In genomic region chr3:122365073-122365472, GRCh38 we compare ENCODE assay signal across 15 cellular contexts. TPM values are rescaled to one million over a fixed set of nuclear protein-coding genes. Genes with fewer than 3 reads are reported as not detected.
DNase-seq lines count a peak whose midpoint lies in the region; ATAC-seq and TF ChIP-seq lines count a peak whose summit lies in the region.
"Had no signal": no experiment of that assay in that cellular context is flagged by ENCODE, and none has a peak within 500 bp of the region (broad histone marks: within the 10 kb centered on the region; RNA-seq: fewer than 3 reads in every experiment).

No MANE protein-coding gene starts in this region.

- DNase-seq in NCI-H146 (lab: John Stamatoyannopoulos, UW) (no peak), breast epithelium (ENCODE audit: low spot score in 2 of 2) (no peak), pons (ENCODE audit: low spot score) (no peak)
- DNase-seq in activated naive CD4-positive, alpha-beta T cell treated with Interleukin-2 at 50 U/mL for 16 hours: no peak
- DNase-seq: C1 segment of cervical spinal cord; H9; NCI-H446; stimulated activated CD4-positive, alpha-beta T cell treated with anti-CD3 and anti-CD28 coated beads, Interleukin-15, amount 100 ng/mL, for 24 hours had no signal

- intact Hi-C loops in breast epithelium (cut with DNase I; ENCODE audit: low total_unique reads): no loop called here

- H3K4me3 ChIP-seq in duodenal mucosa (ENCODE audit: low read depth in 1 of 2, low read length in 2 of 2) (no peak overlapping the region), breast epithelium (no peak overlapping the region)

- ATAC-seq in GM18505 (IDR thresholded peaks at IDR 0.05; ENCODE audit: unreplicated experiment) (peak; percentile 42), GM19395 (IDR thresholded peaks at IDR 0.05; ENCODE audit: unreplicated experiment) (peak; percentile 50), HG03432 (IDR thresholded peaks at IDR 0.05; ENCODE audit: unreplicated experiment) (peak; percentile 42)

- H3K4me1 ChIP-seq in duodenal mucosa (ENCODE audit: control insufficient read depth in 1 of 2, insufficient read depth in 2 of 2, low read length in 2 of 2) (peaks cover 23 to 36% of the 10 kb centered on the region in 2 donors), breast epithelium (no peaks in the 10 kb centered on the region)

- no peaks in the 10 kb centered on the region for H3K27me3 ChIP-seq in duodenal mucosa (ENCODE audit: control insufficient read depth in 1 of 2, insufficient read depth in 2 of 2, low read length in 2 of 2)
- H3K27me3 ChIP-seq in breast epithelium: no peaks in the 10 kb centered on the region

- TF ChIP-seq POLR2A in GM18505 (IDR thresholded peaks at IDR 0.05; ENCODE audit: borderline replicate concordance, extremely low read depth, insufficient read depth, insufficient read length) (no peak), breast epithelium (IDR thresholded peaks at IDR 0.05) (no peak)

- H3K9me3 ChIP-seq in duodenal mucosa (ENCODE audit: control insufficient read depth in 1 of 2, low read length in 2 of 2) (no peaks in the 10 kb centered on the region), breast epithelium (no peaks in the 10 kb centered on the region)

- no peak overlapping the region for H3K9ac ChIP-seq in duodenal mucosa (ENCODE audit: low read depth in 1 of 2, low read length in 2 of 2)

- H3K27ac ChIP-seq in duodenal mucosa (ENCODE audit: low read depth, low read length): peak overlapping the region; percentile 5
- peak overlapping the region in 1 of 2 donors; percentile 21 for H3K27ac ChIP-seq in breast epithelium
- H3K27ac ChIP-seq: HL-60, RWPE1 had no signal

- peaks cover 7 to 8% of the 10 kb centered on the region in 2 donors for H3K36me3 ChIP-seq in duodenal mucosa (ENCODE audit: control insufficient read depth in 1 of 2, insufficient read depth in 2 of 2, low read length in 2 of 2)
- no peaks in the 10 kb centered on the region for H3K36me3 ChIP-seq in breast epithelium

- TF ChIP-seq CTCF in breast epithelium (IDR thresholded peaks at IDR 0.05): no peak

RNA-seq across cellular contexts. Expression of gene MIX23, which starts 18.0 kb away (rescaled TPM):
- total RNA-seq in breast epithelium: 10 to 100 TPM; 10.8 to 20.3 (median 15.0) TPM

RNA-seq across cellular contexts. Expression of gene FAM162A, which starts 18.9 kb away (rescaled TPM):
- 10 to 100 TPM; 19.3 to 27.2 (median 26.5) TPM for total RNA-seq in breast epithelium

RNA-seq across cellular contexts. Expression of gene CSTA, which starts 40.0 kb away (rescaled TPM):
- 10 to 100 TPM in 2 of 3 donors, 1 to 10 TPM in 1; 9.1 to 40.3 (median 15.7) TPM for total RNA-seq in breast epithelium
- total RNA-seq: H9; T-helper 2 cell treated with Interferon-gamma antibody and Interleukin-4, amounts not matched to agents 100 ng/mL and 5 ng/mL, for 36 hours had no signal

RNA-seq across cellular contexts. Expression of gene WDR5B, which starts 50.8 kb away (rescaled TPM):
- 1 to 10 TPM; 4.0 to 8.0 (median 6.2) TPM for total RNA-seq in breast epithelium
